ENCODE assay signal across 10 cellular contexts in genomic region chr15:25481208-25481862, GRCh38. TPM values are rescaled to one million over a fixed set of nuclear protein-coding genes. Genes with fewer than 3 reads are reported as not detected.
A peak's percentile ranks its signal among the peaks of the same experiment; 100 is the strongest.
DNase-seq lines count a peak whose midpoint lies in the region; ATAC-seq and TF ChIP-seq lines count a peak whose summit lies in the region.
"Had no signal": no experiment of that assay in that cellular context is flagged by ENCODE, and none has a peak within 500 bp of the region (broad histone marks: within the 10 kb centered on the region; RNA-seq: fewer than 3 reads in every experiment).

No MANE protein-coding gene starts in this region.

- H3K4me3 Mint-ChIP-seq in glutamatergic neuron (ENCODE audit: unreplicated experiment), result peak overlapping the region; percentile 22

- DNase-seq in MV-4-11 (lab: John Stamatoyannopoulos, UW) (peak; percentile 56), NT2/D1 (ENCODE audit: low read depth, low spot score) (peak; percentile 20), glutamatergic neuron (peak; percentile 19), retina (peak; percentile 65)
- no peak for DNase-seq in activated CD4-positive, CD25-positive, alpha-beta regulatory T cell treated with anti-CD3 and anti-CD28 coated beads, Interleukin-2, amount 50 U/mL, for 72 hours
- DNase-seq: NK-92 treated with Interleukin-12 subunit alpha and Interleukin-12 subunit beta, amount 100 ng/mL, for 24 hours had no signal

- ATAC-seq in HG02678 (IDR thresholded peaks at IDR 0.05; ENCODE audit: unreplicated experiment) (no peak), GM19452 (IDR thresholded peaks at IDR 0.05; ENCODE audit: unreplicated experiment) (no peak), GM18873 (IDR thresholded peaks at IDR 0.05; ENCODE audit: low FRiP score, unreplicated experiment) (no peak)

- H3K9me3 Mint-ChIP-seq in glutamatergic neuron (ENCODE audit: unreplicated experiment), result peaks cover 1% of the 10 kb centered on the region

- no peak for TF ChIP-seq CTCF in glutamatergic neuron (IDR thresholded peaks at IDR 0.05; ENCODE audit: partially characterized antibody, unreplicated experiment)

- no peak overlapping the region for H3K4me3 ChIP-seq in NT2/D1 (ENCODE audit: insufficient read length, low read depth)

- no peak overlapping the region for H3K27ac Mint-ChIP-seq in glutamatergic neuron (ENCODE audit: unreplicated experiment)

- no peaks in the 10 kb centered on the region for H3K4me1 ChIP-seq in NT2/D1 (ENCODE audit: insufficient read depth, insufficient read length)
- H3K4me1 ChIP-seq: upper lobe of left lung had no signal

- no peak overlapping the region for H3K9ac ChIP-seq in NT2/D1 (ENCODE audit: insufficient read length, low read depth)

- peaks cover 5% of the 10 kb centered on the region for H3K4me1 Mint-ChIP-seq in glutamatergic neuron (ENCODE audit: low read depth, unreplicated experiment)

- no peaks in the 10 kb centered on the region for H3K36me3 Mint-ChIP-seq in glutamatergic neuron (ENCODE audit: unreplicated experiment)

- H3K9me3 ChIP-seq in NT2/D1 (ENCODE audit: insufficient read depth, low read length), result no peaks in the 10 kb centered on the region
- H3K9me3 ChIP-seq: upper lobe of left lung had no signal

- H3K36me3 ChIP-seq in NT2/D1 (ENCODE audit: insufficient read depth, insufficient read length, low read length), result no peaks in the 10 kb centered on the region
- H3K36me3 ChIP-seq: upper lobe of left lung had no signal

- no peaks in the 10 kb centered on the region for H3K27me3 ChIP-seq in NT2/D1 (ENCODE audit: insufficient read depth, insufficient read length)
- H3K27me3 ChIP-seq: upper lobe of left lung had no signal

- peaks cover 4% of the 10 kb centered on the region for H3K27me3 Mint-ChIP-seq in glutamatergic neuron (ENCODE audit: unreplicated experiment)

RNA-seq across cellular contexts. Expression of gene UBE3A, which starts 42.5 kb away (rescaled TPM):
- 152 TPM for total RNA-seq in glutamatergic neuron (ENCODE audit: unreplicated experiment)
